Comparison of ENCODE assay signal across 14 cellular contexts in the genomic region with DNA sequence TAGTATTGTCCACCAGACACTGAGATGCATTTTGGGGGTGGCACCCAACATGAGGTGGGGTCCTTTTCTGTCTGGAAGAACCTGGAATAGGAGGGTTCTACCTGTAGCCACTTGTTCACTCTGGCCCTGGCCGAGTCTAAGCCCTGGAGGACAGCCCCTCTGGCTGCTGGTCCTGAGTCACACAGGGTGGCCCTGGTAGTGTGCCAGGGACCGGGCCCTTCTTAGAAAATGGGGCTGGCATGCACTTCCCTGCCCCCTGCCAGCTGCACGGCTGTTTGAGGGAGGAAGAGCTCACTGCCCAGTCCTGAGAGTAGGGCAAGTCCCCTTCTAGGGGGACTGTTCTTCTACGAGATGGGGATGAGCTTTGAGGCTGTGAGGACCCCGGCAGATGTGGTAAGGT. TPM values are rescaled to one million over a fixed set of nuclear protein-coding genes. Genes with fewer than 3 reads are reported as not detected.
A peak's percentile ranks its signal among the peaks of the same experiment; 100 is the strongest.
DNase-seq lines count a peak whose midpoint lies in the region; ATAC-seq and TF ChIP-seq lines count a peak whose summit lies in the region.
"Had no signal": no experiment of that assay in that cellular context is flagged by ENCODE, and none has a peak within 500 bp of the region (broad histone marks: within the 10 kb centered on the region; RNA-seq: fewer than 3 reads in every experiment).

No MANE protein-coding gene starts in this region.

- ATAC-seq in left ventricle myocardium superior (peak; percentile 25), Right ventricle myocardium superior (ENCODE audit: poor library complexity) (no peak), upper lobe of right lung (no peak), HG02588 (IDR thresholded peaks at IDR 0.05; ENCODE audit: unreplicated experiment) (no peak), GM21381 (IDR thresholded peaks at IDR 0.05; ENCODE audit: unreplicated experiment) (no peak)
- no peak for ATAC-seq in activated T-helper 17 cell treated with anti-CD3 and anti-CD28 coated beads, Interleukin-2, amount 50 U/mL, for 72 hours (replicated peaks)

- H3K9me3 Mint-ChIP-seq in activated T-helper 17 cell treated with anti-CD3 and anti-CD28 coated beads, Interleukin-2, amount 50 U/mL, for 72 hours = no peaks in the 10 kb centered on the region

- H3K36me3 ChIP-seq in iPS-20b (ENCODE audit: insufficient read depth, low read depth, low read length) = peaks cover 29% of the 10 kb centered on the region
- H3K36me3 ChIP-seq in upper lobe of right lung = peaks cover 35% of the 10 kb centered on the region

- no peak overlapping the region for H3K27ac Mint-ChIP-seq in activated T-helper 17 cell treated with anti-CD3 and anti-CD28 coated beads, Interleukin-2, amount 50 U/mL, for 72 hours

- H3K27ac ChIP-seq in iPS-20b (ENCODE audit: low read length) = no peak overlapping the region
- no peak overlapping the region for H3K27ac ChIP-seq in upper lobe of right lung
- H3K27ac ChIP-seq: epithelial cell of prostate, neutrophil, SJCRH30 had no signal

- peak; percentile 67 for DNase-seq in left ventricle myocardium superior
- no peak for DNase-seq in Right ventricle myocardium superior
- DNase-seq in upper lobe of right lung = peak; percentile 61
- DNase-seq in activated T-cell treated with anti-CD3 and anti-CD28 coated beads, Interleukin-2, amount 50 U/mL, for 1 hour = no peak
- DNase-seq: activated CD4-positive, alpha-beta T cell treated with anti-CD3 and anti-CD28 coated beads for 48 hours; NCI-H510A; SJCRH30; stimulated activated CD4-positive, alpha-beta T cell treated with anti-CD3 and anti-CD28 coated beads, Interleukin-2, amount 100 ng/mL, for 48 hours had no signal

- peak overlapping the region; percentile 94; the same call in 1 of the 2 replicates for H3K4me3 ChIP-seq in iPS-20b (ENCODE audit: low read length)
- H3K4me3 ChIP-seq in upper lobe of right lung = no peak overlapping the region
- H3K4me3 ChIP-seq: SJCRH30 had no signal

- H3K4me1 ChIP-seq in iPS-20b (ENCODE audit: insufficient read depth, low read length) (peaks cover 20% of the 10 kb centered on the region), upper lobe of right lung (peaks cover 20% of the 10 kb centered on the region)

- peak overlapping the region; percentile 90; the same call in 1 of the 2 replicates for H3K9ac ChIP-seq in iPS-20b (ENCODE audit: low read depth, low read length)

- intact Hi-C loops in left ventricle myocardium superior (cut with micrococcal nuclease) (no loop called here), Right ventricle myocardium superior (cut with DNase I) (no loop called here), upper lobe of right lung (cut with DNase I) (no loop called here)

- H3K9me3 ChIP-seq in iPS-20b (ENCODE audit: insufficient read depth, low read depth, low read length) (no peaks in the 10 kb centered on the region), upper lobe of right lung (no peaks in the 10 kb centered on the region)
- H3K9me3 ChIP-seq: neutrophil, SJCRH30 had no signal

- H3K4me3 Mint-ChIP-seq in activated T-helper 17 cell treated with anti-CD3 and anti-CD28 coated beads, Interleukin-2, amount 50 U/mL, for 72 hours = peak overlapping the region; percentile 92

- H3K4me1 Mint-ChIP-seq in activated T-helper 17 cell treated with anti-CD3 and anti-CD28 coated beads, Interleukin-2, amount 50 U/mL, for 72 hours = peaks cover 6% of the 10 kb centered on the region

- no peaks in the 10 kb centered on the region for H3K27me3 ChIP-seq in iPS-20b (ENCODE audit: insufficient read depth, low read length)
- H3K27me3 ChIP-seq in upper lobe of right lung = no peaks in the 10 kb centered on the region
- H3K27me3 ChIP-seq: SJCRH30 had no signal

- TF ChIP-seq CTCF in upper lobe of right lung (IDR thresholded peaks at IDR 0.05) = no peak

- H3K36me3 Mint-ChIP-seq in activated T-helper 17 cell treated with anti-CD3 and anti-CD28 coated beads, Interleukin-2, amount 50 U/mL, for 72 hours (ENCODE audit: low read depth) = peaks cover 15% of the 10 kb centered on the region

- H3K27me3 Mint-ChIP-seq in activated T-helper 17 cell treated with anti-CD3 and anti-CD28 coated beads, Interleukin-2, amount 50 U/mL, for 72 hours = no peaks in the 10 kb centered on the region

RNA-seq across cellular contexts. Expression of gene PLCB3, which starts 2.2 kb away (rescaled TPM):
- 12.0 TPM for total RNA-seq in left ventricle myocardium superior
- total RNA-seq in Right ventricle myocardium superior = 11.3 TPM
- total RNA-seq in activated T-helper 17 cell treated with anti-CD3 and anti-CD28 coated beads, Interleukin-2, amount 50 U/mL, for 72 hours = 10 to 100 TPM; 13.1 to 22.8 TPM
- total RNA-seq in upper lobe of right lung = 32.4 TPM

RNA-seq across cellular contexts. Expression of gene PPP1R14B, which starts 6.7 kb away (rescaled TPM):
- total RNA-seq in left ventricle myocardium superior = 132 TPM
- total RNA-seq in Right ventricle myocardium superior = 123 TPM
- total RNA-seq in activated T-helper 17 cell treated with anti-CD3 and anti-CD28 coated beads, Interleukin-2, amount 50 U/mL, for 72 hours = 100 to 1,000 TPM; 236 to 276 TPM
- total RNA-seq in upper lobe of right lung = 76.5 TPM

RNA-seq across cellular contexts. Expression of gene FKBP2, which starts 12.6 kb away (rescaled TPM):
- total RNA-seq in left ventricle myocardium superior (50.0 TPM), Right ventricle myocardium superior (41.6 TPM), upper lobe of right lung (53.9 TPM)
- 10 to 100 TPM; 16.3 to 45.2 TPM for total RNA-seq in activated T-helper 17 cell treated with anti-CD3 and anti-CD28 coated beads, Interleukin-2, amount 50 U/mL, for 72 hours

RNA-seq across cellular contexts. Expression of gene VEGFB, which starts 19.1 kb away (rescaled TPM):
- total RNA-seq in left ventricle myocardium superior (305 TPM), Right ventricle myocardium superior (276 TPM), upper lobe of right lung (172 TPM)
- 10 to 100 TPM; 74.1 to 83.5 TPM for total RNA-seq in activated T-helper 17 cell treated with anti-CD3 and anti-CD28 coated beads, Interleukin-2, amount 50 U/mL, for 72 hours

RNA-seq across cellular contexts. Expression of gene DNAJC4, which starts 23.1 kb away (rescaled TPM):
- total RNA-seq in left ventricle myocardium superior (59.1 TPM), Right ventricle myocardium superior (58.0 TPM), upper lobe of right lung (36.4 TPM)
- total RNA-seq in activated T-helper 17 cell treated with anti-CD3 and anti-CD28 coated beads, Interleukin-2, amount 50 U/mL, for 72 hours = 10 to 100 TPM; 19.9 to 39.7 TPM

Comparison
In these comparisons a context has a peak if more than half of its experiments do, and no peak if none do; other contexts are left out.
1. DNase-seq: peak in left ventricle myocardium superior (single experiment) and upper lobe of right lung (single experiment); none in Right ventricle myocardium superior (single experiment) and activated T-cell treated with anti-CD3 and anti-CD28 coated beads, Interleukin-2, amount 50 U/mL, for 1 hour (single experiment).